Comparison of ENCODE assay signal across 1 cellular context in the genomic region with DNA sequence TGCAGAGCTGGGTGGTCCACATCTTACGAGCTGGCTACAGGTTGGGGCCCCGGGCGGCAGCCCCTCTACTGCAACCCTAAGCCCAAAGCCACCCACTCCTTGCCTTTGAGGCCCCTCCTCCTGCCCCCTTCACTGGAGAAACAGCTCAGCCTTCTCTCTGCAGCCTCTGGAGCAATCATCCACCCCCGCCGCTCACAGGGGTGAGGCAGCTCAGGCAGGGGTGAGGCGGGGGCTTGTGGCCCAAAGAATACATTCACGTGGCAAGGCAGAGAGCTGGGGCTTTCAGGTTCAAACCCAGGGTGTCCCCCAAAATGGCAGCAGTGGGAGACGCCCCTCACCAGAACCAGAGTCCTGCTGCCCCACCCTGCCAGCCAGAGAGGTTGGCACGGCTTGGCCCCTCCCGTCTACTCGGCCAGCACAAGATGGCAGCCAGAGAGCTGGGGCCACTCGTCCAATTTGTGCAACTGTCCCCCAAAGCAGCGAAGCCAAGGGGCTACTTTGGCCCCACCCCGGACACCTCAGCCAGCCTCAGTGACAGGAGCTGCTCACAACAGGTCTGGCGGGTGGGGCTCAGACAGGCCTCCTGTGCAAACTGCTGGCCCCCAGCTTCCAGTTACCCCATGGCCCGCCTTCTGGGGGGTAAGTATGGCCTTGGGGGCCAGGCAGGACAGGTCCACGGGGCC.
TF ChIP-seq lines count a peak whose summit lies in the region.

No MANE protein-coding gene starts in this region.

TF ChIP-seq in HEK293, 187 proteins besides CTCF, POLR2A, EP300 and RAD21 (continued from another document and continues in another):
- TF ChIP-seq, protein P1, sequence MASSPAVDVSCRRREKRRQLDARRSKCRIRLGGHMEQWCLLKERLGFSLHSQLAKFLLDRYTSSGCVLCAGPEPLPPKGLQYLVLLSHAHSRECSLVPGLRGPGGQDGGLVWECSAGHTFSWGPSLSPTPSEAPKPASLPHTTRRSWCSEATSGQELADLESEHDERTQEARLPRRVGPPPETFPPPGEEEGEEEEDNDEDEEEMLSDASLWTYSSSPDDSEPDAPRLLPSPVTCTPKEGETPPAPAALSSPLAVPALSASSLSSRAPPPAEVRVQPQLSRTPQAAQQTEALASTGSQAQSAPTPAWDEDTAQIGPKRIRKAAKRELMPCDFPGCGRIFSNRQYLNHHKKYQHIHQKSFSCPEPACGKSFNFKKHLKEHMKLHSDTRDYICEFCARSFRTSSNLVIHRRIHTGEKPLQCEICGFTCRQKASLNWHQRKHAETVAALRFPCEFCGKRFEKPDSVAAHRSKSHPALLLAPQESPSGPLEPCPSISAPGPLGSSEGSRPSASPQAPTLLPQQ (tag by site-specific recombination; IDR thresholded peaks at IDR 0.05) = no peak
- TF ChIP-seq ZNF660 (tag by site-specific recombination; IDR thresholded peaks at IDR 0.05) (no peak), EGR2 (tag by site-specific recombination; IDR thresholded peaks at IDR 0.05; ENCODE audit: low read depth) (peak; percentile 51; the same call in 1 of the 2 replicates), ZFP37 (tag by site-specific recombination; IDR thresholded peaks at IDR 0.05) (no peak), ZNF114 (tag by site-specific recombination; IDR thresholded peaks at IDR 0.05) (no peak), ZBTB1 (tag by site-specific recombination; IDR thresholded peaks at IDR 0.05) (no peak), SCRT2 (tag by site-specific recombination; IDR thresholded peaks at IDR 0.05) (peak; percentile 30; the same call in 1 of the 2 replicates), SALL2 (tag by site-specific recombination; IDR thresholded peaks at IDR 0.05; ENCODE audit: borderline replicate concordance) (no peak), RBAK (tag by site-specific recombination; IDR thresholded peaks at IDR 0.05) (no peak), ZNF211 (tag by site-specific recombination; IDR thresholded peaks at IDR 0.05; ENCODE audit: low read depth) (no peak), KLF7 (tag by site-specific recombination; IDR thresholded peaks at IDR 0.05; ENCODE audit: borderline replicate concordance) (no peak), ELK4 (IDR thresholded peaks at IDR 0.05; ENCODE audit: borderline replicate concordance, low read depth, low read length) (no peak), ZNF121 (tag by site-specific recombination; IDR thresholded peaks at IDR 0.05) (no peak), KLF9 (tag by site-specific recombination; IDR thresholded peaks at IDR 0.05; ENCODE audit: low read depth) (no peak), ZNF449 (tag by site-specific recombination; IDR thresholded peaks at IDR 0.05) (no peak), ZNF707 (tag by site-specific recombination; IDR thresholded peaks at IDR 0.05) (no peak), ZNF501 (tag by site-specific recombination; IDR thresholded peaks at IDR 0.05) (no peak), ZBTB48 (tag by site-specific recombination; IDR thresholded peaks at IDR 0.05) (no peak), YY2 (tag by site-specific recombination; IDR thresholded peaks at IDR 0.05) (no peak), ZNF174 (tag by site-specific recombination; IDR thresholded peaks at IDR 0.05) (no peak), GLIS2 (tag by site-specific recombination; IDR thresholded peaks at IDR 0.05) (peak; percentile 73), GLI2 (tag by site-specific recombination; IDR thresholded peaks at IDR 0.05; ENCODE audit: borderline replicate concordance, low read depth) (no peak), KLF1 (tag by site-specific recombination; IDR thresholded peaks at IDR 0.05) (peak; percentile 28; the same call in 1 of the 2 replicates), ZNF76 (tag by site-specific recombination; IDR thresholded peaks at IDR 0.05; ENCODE audit: borderline replicate concordance, low read depth) (no peak), ZNF514 (tag by site-specific recombination; IDR thresholded peaks at IDR 0.05) (no peak), YY1 (tag by site-specific recombination; IDR thresholded peaks at IDR 0.05) (no peak), ZNF664 (tag by site-specific recombination; IDR thresholded peaks at IDR 0.05) (no peak), ZNF521 (tag by site-specific recombination; IDR thresholded peaks at IDR 0.05) (no peak), ZNF175 (tag by site-specific recombination; IDR thresholded peaks at IDR 0.05) (no peak), ZNF610 (tag by site-specific recombination; IDR thresholded peaks at IDR 0.05; ENCODE audit: borderline replicate concordance) (no peak), ZNF791 (tag by site-specific recombination; IDR thresholded peaks at IDR 0.05) (no peak), ZNF549 (tag by site-specific recombination; IDR thresholded peaks at IDR 0.05) (no peak), ZNF112 (tag by site-specific recombination; IDR thresholded peaks at IDR 0.05) (no peak), ZNF529 (tag by site-specific recombination; IDR thresholded peaks at IDR 0.05; ENCODE audit: insufficient replicate concordance) (no peak), ZFP69B (tag by site-specific recombination; IDR thresholded peaks at IDR 0.05) (no peak), ZNF585B (tag by site-specific recombination; IDR thresholded peaks at IDR 0.05) (no peak), GLIS1 (tag by site-specific recombination; IDR thresholded peaks at IDR 0.05) (peak; percentile 45; the same call in 1 of the 2 replicates), ZNF24 (tag by site-specific recombination; IDR thresholded peaks at IDR 0.05) (no peak), ZNF747 (tag by site-specific recombination; IDR thresholded peaks at IDR 0.05) (no peak), ZNF626 (tag by site-specific recombination; IDR thresholded peaks at IDR 0.05) (no peak), ZNF544 (tag by site-specific recombination; IDR thresholded peaks at IDR 0.05) (no peak), HOXA7 (CRISPR knock-in tag; IDR thresholded peaks at IDR 0.05; ENCODE audit: borderline replicate concordance) (no peak), ZNF146 (tag by site-specific recombination; IDR thresholded peaks at IDR 0.05) (no peak)
- TF ChIP-seq, protein P2, sequence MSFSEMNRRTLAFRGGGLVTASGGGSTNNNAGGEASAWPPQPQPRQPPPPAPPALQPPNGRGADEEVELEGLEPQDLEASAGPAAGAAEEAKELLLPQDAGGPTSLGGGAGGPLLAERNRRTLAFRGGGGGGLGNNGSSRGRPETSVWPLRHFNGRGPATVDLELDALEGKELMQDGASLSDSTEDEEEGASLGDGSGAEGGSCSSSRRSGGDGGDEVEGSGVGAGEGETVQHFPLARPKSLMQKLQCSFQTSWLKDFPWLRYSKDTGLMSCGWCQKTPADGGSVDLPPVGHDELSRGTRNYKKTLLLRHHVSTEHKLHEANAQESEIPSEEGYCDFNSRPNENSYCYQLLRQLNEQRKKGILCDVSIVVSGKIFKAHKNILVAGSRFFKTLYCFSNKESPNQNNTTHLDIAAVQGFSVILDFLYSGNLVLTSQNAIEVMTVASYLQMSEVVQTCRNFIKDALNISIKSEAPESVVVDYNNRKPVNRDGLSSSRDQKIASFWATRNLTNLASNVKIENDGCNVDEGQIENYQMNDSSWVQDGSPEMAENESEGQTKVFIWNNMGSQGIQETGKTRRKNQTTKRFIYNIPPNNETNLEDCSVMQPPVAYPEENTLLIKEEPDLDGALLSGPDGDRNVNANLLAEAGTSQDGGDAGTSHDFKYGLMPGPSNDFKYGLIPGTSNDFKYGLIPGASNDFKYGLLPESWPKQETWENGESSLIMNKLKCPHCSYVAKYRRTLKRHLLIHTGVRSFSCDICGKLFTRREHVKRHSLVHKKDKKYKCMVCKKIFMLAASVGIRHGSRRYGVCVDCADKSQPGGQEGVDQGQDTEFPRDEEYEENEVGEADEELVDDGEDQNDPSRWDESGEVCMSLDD (tag by site-specific recombination; IDR thresholded peaks at IDR 0.05) = no peak
- TF ChIP-seq, protein P3, sequence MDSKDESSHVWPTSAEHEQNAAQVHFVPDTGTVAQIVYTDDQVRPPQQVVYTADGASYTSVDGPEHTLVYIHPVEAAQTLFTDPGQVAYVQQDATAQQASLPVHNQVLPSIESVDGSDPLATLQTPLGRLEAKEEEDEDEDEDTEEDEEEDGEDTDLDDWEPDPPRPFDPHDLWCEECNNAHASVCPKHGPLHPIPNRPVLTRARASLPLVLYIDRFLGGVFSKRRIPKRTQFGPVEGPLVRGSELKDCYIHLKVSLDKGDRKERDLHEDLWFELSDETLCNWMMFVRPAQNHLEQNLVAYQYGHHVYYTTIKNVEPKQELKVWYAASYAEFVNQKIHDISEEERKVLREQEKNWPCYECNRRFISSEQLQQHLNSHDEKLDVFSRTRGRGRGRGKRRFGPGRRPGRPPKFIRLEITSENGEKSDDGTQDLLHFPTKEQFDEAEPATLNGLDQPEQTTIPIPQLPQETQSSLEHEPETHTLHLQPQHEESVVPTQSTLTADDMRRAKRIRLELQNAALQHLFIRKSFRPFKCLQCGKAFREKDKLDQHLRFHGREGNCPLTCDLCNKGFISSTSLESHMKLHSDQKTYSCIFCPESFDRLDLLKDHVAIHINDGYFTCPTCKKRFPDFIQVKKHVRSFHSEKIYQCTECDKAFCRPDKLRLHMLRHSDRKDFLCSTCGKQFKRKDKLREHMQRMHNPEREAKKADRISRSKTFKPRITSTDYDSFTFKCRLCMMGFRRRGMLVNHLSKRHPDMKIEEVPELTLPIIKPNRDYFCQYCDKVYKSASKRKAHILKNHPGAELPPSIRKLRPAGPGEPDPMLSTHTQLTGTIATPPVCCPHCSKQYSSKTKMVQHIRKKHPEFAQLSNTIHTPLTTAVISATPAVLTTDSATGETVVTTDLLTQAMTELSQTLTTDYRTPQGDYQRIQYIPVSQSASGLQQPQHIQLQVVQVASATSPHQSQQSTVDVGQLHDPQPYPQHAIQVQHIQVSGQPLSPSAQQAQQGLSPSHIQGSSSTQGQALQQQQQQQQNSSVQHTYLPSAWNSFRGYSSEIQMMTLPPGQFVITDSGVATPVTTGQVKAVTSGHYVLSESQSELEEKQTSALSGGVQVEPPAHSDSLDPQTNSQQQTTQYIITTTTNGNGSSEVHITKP (tag by site-specific recombination; IDR thresholded peaks at IDR 0.05) = peak; percentile 96
- TF ChIP-seq, protein P4, sequence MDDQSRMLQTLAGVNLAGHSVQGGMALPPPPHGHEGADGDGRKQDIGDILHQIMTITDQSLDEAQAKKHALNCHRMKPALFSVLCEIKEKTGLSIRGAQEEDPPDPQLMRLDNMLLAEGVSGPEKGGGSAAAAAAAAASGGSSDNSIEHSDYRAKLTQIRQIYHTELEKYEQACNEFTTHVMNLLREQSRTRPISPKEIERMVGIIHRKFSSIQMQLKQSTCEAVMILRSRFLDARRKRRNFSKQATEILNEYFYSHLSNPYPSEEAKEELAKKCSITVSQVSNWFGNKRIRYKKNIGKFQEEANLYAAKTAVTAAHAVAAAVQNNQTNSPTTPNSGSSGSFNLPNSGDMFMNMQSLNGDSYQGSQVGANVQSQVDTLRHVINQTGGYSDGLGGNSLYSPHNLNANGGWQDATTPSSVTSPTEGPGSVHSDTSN (CRISPR knock-in tag; IDR thresholded peaks at IDR 0.05) = no peak
- TF ChIP-seq, protein P5, sequence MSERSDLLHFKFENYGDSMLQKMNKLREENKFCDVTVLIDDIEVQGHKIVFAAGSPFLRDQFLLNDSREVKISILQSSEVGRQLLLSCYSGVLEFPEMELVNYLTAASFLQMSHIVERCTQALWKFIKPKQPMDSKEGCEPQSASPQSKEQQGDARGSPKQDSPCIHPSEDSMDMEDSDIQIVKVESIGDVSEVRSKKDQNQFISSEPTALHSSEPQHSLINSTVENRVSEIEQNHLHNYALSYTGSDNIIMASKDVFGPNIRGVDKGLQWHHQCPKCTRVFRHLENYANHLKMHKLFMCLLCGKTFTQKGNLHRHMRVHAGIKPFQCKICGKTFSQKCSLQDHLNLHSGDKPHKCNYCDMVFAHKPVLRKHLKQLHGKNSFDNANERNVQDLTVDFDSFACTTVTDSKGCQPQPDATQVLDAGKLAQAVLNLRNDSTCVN (tag by site-specific recombination; optimal IDR thresholded peaks at IDR 0.05) = no peak
- TF ChIP-seq, protein P6, sequence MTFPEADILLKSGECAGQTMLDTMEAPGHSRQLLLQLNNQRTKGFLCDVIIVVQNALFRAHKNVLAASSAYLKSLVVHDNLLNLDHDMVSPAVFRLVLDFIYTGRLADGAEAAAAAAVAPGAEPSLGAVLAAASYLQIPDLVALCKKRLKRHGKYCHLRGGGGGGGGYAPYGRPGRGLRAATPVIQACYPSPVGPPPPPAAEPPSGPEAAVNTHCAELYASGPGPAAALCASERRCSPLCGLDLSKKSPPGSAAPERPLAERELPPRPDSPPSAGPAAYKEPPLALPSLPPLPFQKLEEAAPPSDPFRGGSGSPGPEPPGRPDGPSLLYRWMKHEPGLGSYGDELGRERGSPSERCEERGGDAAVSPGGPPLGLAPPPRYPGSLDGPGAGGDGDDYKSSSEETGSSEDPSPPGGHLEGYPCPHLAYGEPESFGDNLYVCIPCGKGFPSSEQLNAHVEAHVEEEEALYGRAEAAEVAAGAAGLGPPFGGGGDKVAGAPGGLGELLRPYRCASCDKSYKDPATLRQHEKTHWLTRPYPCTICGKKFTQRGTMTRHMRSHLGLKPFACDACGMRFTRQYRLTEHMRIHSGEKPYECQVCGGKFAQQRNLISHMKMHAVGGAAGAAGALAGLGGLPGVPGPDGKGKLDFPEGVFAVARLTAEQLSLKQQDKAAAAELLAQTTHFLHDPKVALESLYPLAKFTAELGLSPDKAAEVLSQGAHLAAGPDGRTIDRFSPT (tag by site-specific recombination; IDR thresholded peaks at IDR 0.05) = peak; percentile 92
